ENCODE assay signal across 20 cellular contexts in the genomic region with DNA sequence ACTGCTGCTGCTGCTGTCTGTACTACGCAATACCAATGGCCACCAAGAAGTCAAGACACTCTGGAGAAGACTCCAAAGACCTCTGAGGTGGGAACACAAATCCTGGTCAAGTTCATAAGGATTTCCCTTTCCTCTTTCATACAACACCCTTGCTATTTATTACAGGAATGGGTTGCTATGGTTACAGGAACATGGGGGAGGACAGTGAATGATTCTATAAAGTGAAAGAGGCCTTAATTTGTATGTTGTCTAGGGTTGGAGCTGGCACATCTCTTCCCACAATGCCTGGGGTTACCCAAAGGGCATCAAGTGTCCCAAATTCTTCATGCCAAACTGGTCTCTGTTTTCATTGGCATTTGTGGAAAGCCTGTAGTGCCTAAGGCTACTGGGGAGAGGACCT. TPM values are rescaled to one million over a fixed set of nuclear protein-coding genes. Genes with fewer than 3 reads are reported as not detected.
A peak's percentile ranks its signal among the peaks of the same experiment; 100 is the strongest.
DNase-seq lines count a peak whose midpoint lies in the region; ATAC-seq and TF ChIP-seq lines count a peak whose summit lies in the region.
"Had no signal": no experiment of that assay in that cellular context is flagged by ENCODE, and none has a peak within 500 bp of the region (broad histone marks: within the 10 kb centered on the region; RNA-seq: fewer than 3 reads in every experiment).

No MANE protein-coding gene starts in this region.

- peaks cover 3% of the 10 kb centered on the region for H3K4me1 Mint-ChIP-seq in activated CD4-positive, alpha-beta T cell treated with anti-CD3 and anti-CD28 coated beads, Interleukin-2, amount 10 ng/mL, durations not matched to agents 7 days and 5 days
- H3K4me1 Mint-ChIP-seq: IgD-negative memory B cell had no signal

- H3K27me3 Mint-ChIP-seq in activated CD4-positive, alpha-beta T cell treated with anti-CD3 and anti-CD28 coated beads, Interleukin-2, amount 10 ng/mL, durations not matched to agents 7 days and 5 days: no peaks in the 10 kb centered on the region

- peak; percentile 22 for DNase-seq in Ammon's horn (ENCODE audit: low spot score)
- DNase-seq in M059J (ENCODE audit: low read depth): peak; percentile 21
- peak; percentile 20 to 48 for DNase-seq in cardiac fibroblast (ENCODE audit: low read depth in 2 of 2)
- DNase-seq in left kidney (ENCODE audit: low read depth, low spot score): peak; percentile 66
- no peak for DNase-seq in activated gamma-delta T cell treated with Interleukin-2 at 50 U/mL for 16 hours
- DNase-seq in activated CD4-positive, alpha-beta T cell treated with anti-CD3 and anti-CD28 coated beads, Interleukin-2, amount 10 ng/mL, durations not matched to agents 7 days and 5 days: no peak
- DNase-seq: GF-D8, H9, NCI-H1417, NCI-H187 treated with DMSO at 0.1 percent for 48 hours, NCI-H2171 treated with DMSO at 0.1 percent for 48 hours, NCI-H748 treated with DMSO at 0.1 percent for 48 hours, PC-3 had no signal

- no peak overlapping the region for H3K4me3 Mint-ChIP-seq in activated CD4-positive, alpha-beta T cell treated with anti-CD3 and anti-CD28 coated beads, Interleukin-2, amount 10 ng/mL, durations not matched to agents 7 days and 5 days
- H3K4me3 Mint-ChIP-seq: H9, IgD-negative memory B cell had no signal

- POLR2A ChIA-PET in activated CD4-positive, alpha-beta T cell treated with anti-CD3 and anti-CD28 coated beads, Interleukin-2, amount 10 ng/mL, durations not matched to agents 7 days and 5 days (lab: Charles Lee): no interaction called here

- CTCF ChIA-PET in activated CD4-positive, alpha-beta T cell treated with anti-CD3 and anti-CD28 coated beads, Interleukin-2, amount 10 ng/mL, durations not matched to agents 7 days and 5 days (lab: Charles Lee): interaction anchor here (1.4 to 1.8 kb wide), 3 partner anchors 22 to 89 kb away, joined by 3 to 4 read pairs (median 3); no protein-coding TSS in a partner anchor

- no peaks in the 10 kb centered on the region for H3K36me3 Mint-ChIP-seq in activated CD4-positive, alpha-beta T cell treated with anti-CD3 and anti-CD28 coated beads, Interleukin-2, amount 10 ng/mL, durations not matched to agents 7 days and 5 days (ENCODE audit: low read depth)

- TF ChIP-seq CTCF in cardiac fibroblast (IDR thresholded peaks at IDR 0.05; ENCODE audit: low read depth, low read length): no peak

- ATAC-seq in GM19452 (IDR thresholded peaks at IDR 0.05; ENCODE audit: unreplicated experiment) (no peak), HG02763 (IDR thresholded peaks at IDR 0.05; ENCODE audit: unreplicated experiment) (no peak)
- ATAC-seq: PC-3 had no signal

- H3K27ac Mint-ChIP-seq in activated CD4-positive, alpha-beta T cell treated with anti-CD3 and anti-CD28 coated beads, Interleukin-2, amount 10 ng/mL, durations not matched to agents 7 days and 5 days: no peak overlapping the region
- H3K27ac Mint-ChIP-seq: H9 had no signal

- H3K4me3 ChIP-seq in cardiac fibroblast (replicated peaks in 1 of 2; ENCODE audit: low read depth in 2 of 2, low read length in 2 of 2): no peak overlapping the region
- H3K4me3 ChIP-seq: BLaER1 treated with 17β-estradiol and CSF1 and Interleukin-3, amounts not matched to agents 10 nM and 100 nM; SJSA1 had no signal

- no peaks in the 10 kb centered on the region for H3K9me3 Mint-ChIP-seq in activated CD4-positive, alpha-beta T cell treated with anti-CD3 and anti-CD28 coated beads, Interleukin-2, amount 10 ng/mL, durations not matched to agents 7 days and 5 days
- H3K9me3 Mint-ChIP-seq: H9, IgD-negative memory B cell had no signal

RNA-seq across cellular contexts. Expression of a gene that starts 11.4 kb away (rescaled TPM):
- not detected in 2 replicates for total RNA-seq in M059J (2014; rRNA removed; shearing (Covaris generic))
- total RNA-seq in activated CD4-positive, alpha-beta T cell treated with anti-CD3 and anti-CD28 coated beads, Interleukin-2, amount 10 ng/mL, durations not matched to agents 7 days and 5 days: not detected
- total RNA-seq: A172, H9, NCI-H460, PC-3, SJSA1 had no signal

RNA-seq across cellular contexts. Expression of a gene that starts 22.3 kb away (rescaled TPM):
- not detected in 2 replicates for total RNA-seq in M059J (2014; rRNA removed; shearing (Covaris generic))
- total RNA-seq in activated CD4-positive, alpha-beta T cell treated with anti-CD3 and anti-CD28 coated beads, Interleukin-2, amount 10 ng/mL, durations not matched to agents 7 days and 5 days: not detected
- total RNA-seq: A172, SJSA1 had no signal

RNA-seq across cellular contexts. Expression of a gene that starts 57.6 kb away (rescaled TPM):
- 10.0 and 12.1 TPM in 2 replicates for total RNA-seq in M059J (2014; rRNA removed; shearing (Covaris generic))
- 10 to 100 TPM; 34.5 to 40.0 TPM for total RNA-seq in activated CD4-positive, alpha-beta T cell treated with anti-CD3 and anti-CD28 coated beads, Interleukin-2, amount 10 ng/mL, durations not matched to agents 7 days and 5 days

Comparison
In these comparisons a context has a peak if more than half of its experiments do, and no peak if none do; other contexts are left out.
1. DNase-seq: peak in Ammon's horn (single experiment), M059J (single experiment), cardiac fibroblast (2 of 2) and left kidney (single experiment); none in activated gamma-delta T cell treated with Interleukin-2 at 50 U/mL for 16 hours (single experiment) and activated CD4-positive, alpha-beta T cell treated with anti-CD3 and anti-CD28 coated beads, Interleukin-2, amount 10 ng/mL, durations not matched to agents 7 days and 5 days (single experiment).